In genomic region chr2:197891897-197892442, GRCh38 we compare ENCODE assay signal across 20 cellular contexts.
DNase-seq lines count a peak whose midpoint lies in the region; ATAC-seq lines count a peak whose summit lies in the region.
"Had no signal": no experiment of that assay in that cellular context is flagged by ENCODE, and none has a peak within 500 bp of the region (broad histone marks: within the 10 kb centered on the region; RNA-seq: fewer than 3 reads in every experiment).

No MANE protein-coding gene starts in this region.

- H3K9me3 Mint-ChIP-seq in activated CD4-positive, alpha-beta T cell treated with anti-CD3 and anti-CD28 coated beads for 36 hours (ENCODE audit: low read depth): no peaks in the 10 kb centered on the region
- no peaks in the 10 kb centered on the region for H3K9me3 Mint-ChIP-seq in stimulated activated naive CD8-positive, alpha-beta T cell treated with anti-CD3 and anti-CD28 coated beads, Interleukin-15, Interleukin-2, amounts not matched to agents 100 ng/mL and 50 ng/mL, for 24 hours
- no peaks in the 10 kb centered on the region for H3K9me3 Mint-ChIP-seq in effector memory CD8-positive, alpha-beta T cell
- no peaks in the 10 kb centered on the region for H3K9me3 Mint-ChIP-seq in activated T-helper 2 cell treated with anti-CD3 and anti-CD28 coated beads, Interferon-gamma antibody, Interleukin-2, Interleukin-4, amounts not matched to agents 10 μg/mL and 5 μg/mL and 100 μg/mL, durations not matched to agents 14 hours and 24 hours and 36 hours

- H3K4me1 Mint-ChIP-seq in activated CD4-positive, alpha-beta T cell treated with anti-CD3 and anti-CD28 coated beads for 36 hours: peaks cover 67% of the 10 kb centered on the region
- H3K4me1 Mint-ChIP-seq in stimulated activated naive CD8-positive, alpha-beta T cell treated with anti-CD3 and anti-CD28 coated beads, Interleukin-15, Interleukin-2, amounts not matched to agents 100 ng/mL and 50 ng/mL, for 24 hours (ENCODE audit: low read depth): peaks cover 60% of the 10 kb centered on the region
- peaks cover 0 to 13% of the 10 kb centered on the region in 2 donors for H3K4me1 Mint-ChIP-seq in effector memory CD8-positive, alpha-beta T cell (ENCODE audit: low read depth in 2 of 2)
- H3K4me1 Mint-ChIP-seq in activated T-helper 2 cell treated with anti-CD3 and anti-CD28 coated beads, Interferon-gamma antibody, Interleukin-2, Interleukin-4, amounts not matched to agents 10 μg/mL and 5 μg/mL and 100 μg/mL, durations not matched to agents 14 hours and 24 hours and 36 hours (ENCODE audit: low read depth): peaks cover 41% of the 10 kb centered on the region
- H3K4me1 Mint-ChIP-seq: B cell had no signal

- H3K4me3 Mint-ChIP-seq in activated CD4-positive, alpha-beta T cell treated with anti-CD3 and anti-CD28 coated beads for 36 hours: peak overlapping the region; percentile 56
- H3K4me3 Mint-ChIP-seq in stimulated activated naive CD8-positive, alpha-beta T cell treated with anti-CD3 and anti-CD28 coated beads, Interleukin-15, Interleukin-2, amounts not matched to agents 100 ng/mL and 50 ng/mL, for 24 hours: peak overlapping the region; percentile 52
- H3K4me3 Mint-ChIP-seq in effector memory CD8-positive, alpha-beta T cell: peak overlapping the region in 1 of 2 donors; percentile 63
- H3K4me3 Mint-ChIP-seq in activated T-helper 2 cell treated with anti-CD3 and anti-CD28 coated beads, Interferon-gamma antibody, Interleukin-2, Interleukin-4, amounts not matched to agents 10 μg/mL and 5 μg/mL and 100 μg/mL, durations not matched to agents 14 hours and 24 hours and 36 hours (ENCODE audit: low read depth): no peak overlapping the region
- H3K4me3 Mint-ChIP-seq: B cell had no signal

- no peaks in the 10 kb centered on the region for H3K27me3 Mint-ChIP-seq in activated CD4-positive, alpha-beta T cell treated with anti-CD3 and anti-CD28 coated beads for 36 hours
- H3K27me3 Mint-ChIP-seq in stimulated activated naive CD8-positive, alpha-beta T cell treated with anti-CD3 and anti-CD28 coated beads, Interleukin-15, Interleukin-2, amounts not matched to agents 100 ng/mL and 50 ng/mL, for 24 hours: no peaks in the 10 kb centered on the region
- H3K27me3 Mint-ChIP-seq in effector memory CD8-positive, alpha-beta T cell: no peaks in the 10 kb centered on the region
- H3K27me3 Mint-ChIP-seq in activated T-helper 2 cell treated with anti-CD3 and anti-CD28 coated beads, Interferon-gamma antibody, Interleukin-2, Interleukin-4, amounts not matched to agents 10 μg/mL and 5 μg/mL and 100 μg/mL, durations not matched to agents 14 hours and 24 hours and 36 hours (ENCODE audit: low read depth): peaks cover 2% of the 10 kb centered on the region
- H3K27me3 Mint-ChIP-seq: B cell had no signal

- CTCF ChIA-PET in activated CD4-positive, alpha-beta T cell treated with anti-CD3 and anti-CD28 coated beads for 36 hours (lab: Charles Lee): interaction anchor here (0.5 to 1.9 kb wide), 10 partner anchors 13 to 186 kb away, joined by 3 to 8 read pairs (median 3); no protein-coding TSS in a partner anchor

- POLR2A ChIA-PET in activated CD4-positive, alpha-beta T cell treated with anti-CD3 and anti-CD28 coated beads for 36 hours (lab: Charles Lee): no interaction called here

- no peaks in the 10 kb centered on the region for H3K36me3 Mint-ChIP-seq in activated CD4-positive, alpha-beta T cell treated with anti-CD3 and anti-CD28 coated beads for 36 hours (ENCODE audit: low read depth)
- no peaks in the 10 kb centered on the region for H3K36me3 Mint-ChIP-seq in stimulated activated naive CD8-positive, alpha-beta T cell treated with anti-CD3 and anti-CD28 coated beads, Interleukin-15, Interleukin-2, amounts not matched to agents 100 ng/mL and 50 ng/mL, for 24 hours (ENCODE audit: low read depth)
- H3K36me3 Mint-ChIP-seq in effector memory CD8-positive, alpha-beta T cell (ENCODE audit: insufficient read depth): no peaks in the 10 kb centered on the region
- no peaks in the 10 kb centered on the region for H3K36me3 Mint-ChIP-seq in activated T-helper 2 cell treated with anti-CD3 and anti-CD28 coated beads, Interferon-gamma antibody, Interleukin-2, Interleukin-4, amounts not matched to agents 10 μg/mL and 5 μg/mL and 100 μg/mL, durations not matched to agents 14 hours and 24 hours and 36 hours (ENCODE audit: low read depth)

- no peak for DNase-seq in activated CD4-positive, alpha-beta T cell treated with anti-CD3 and anti-CD28 coated beads for 36 hours
- no peak for DNase-seq in activated CD4-positive, alpha-beta T cell treated with anti-CD3 and anti-CD28 coated beads, Interleukin-2, amount 50 U/mL, for 1 hour
- DNase-seq in stimulated activated naive CD8-positive, alpha-beta T cell treated with anti-CD3 and anti-CD28 coated beads, Interleukin-15, Interleukin-2, amounts not matched to agents 100 U/mL and 50 U/mL, for 24 hours: no peak
- no peak for DNase-seq in effector memory CD8-positive, alpha-beta T cell
- DNase-seq in GF-D8 (lab: John Stamatoyannopoulos, UW): no peak
- DNase-seq in stimulated activated naive CD4-positive, alpha-beta T cell treated with Interleukin-2 at 50 U/mL for 16 hours (lab: John Stamatoyannopoulos, UW): no peak
- no peak for DNase-seq in activated T-helper 2 cell treated with anti-CD3 and anti-CD28 coated beads, Interferon-gamma antibody, Interleukin-2, Interleukin-4, amounts not matched to agents 10 μg/mL and 5 μg/mL and 100 μg/mL, durations not matched to agents 14 hours and 24 hours and 36 hours (ENCODE audit: low spot score)
- DNase-seq: activated gamma-delta T cell; Calu3; EL; H7; KBM-7; midbrain; NCI-H1694 treated with DMSO at 0.1 percent for 48 hours; PC-3; SJCRH30; stimulated activated CD4-positive, alpha-beta T cell treated with anti-CD3 and anti-CD28 coated beads, Interleukin-4, amount 100 ng/mL, for 1 hour had no signal

- ATAC-seq in activated CD4-positive, alpha-beta T cell treated with anti-CD3 and anti-CD28 coated beads for 36 hours: no peak
- ATAC-seq in stimulated activated naive CD8-positive, alpha-beta T cell treated with anti-CD3 and anti-CD28 coated beads, Interleukin-15, Interleukin-2, amounts not matched to agents 100 U/mL and 50 U/mL, for 24 hours: no peak
- peak; percentile 75 for ATAC-seq in effector memory CD8-positive, alpha-beta T cell (replicated peaks)
- ATAC-seq: left lobe of liver, PC-3 had no signal

- H3K27ac Mint-ChIP-seq in activated CD4-positive, alpha-beta T cell treated with anti-CD3 and anti-CD28 coated beads for 36 hours: peak overlapping the region; percentile 70
- peak overlapping the region; percentile 69 for H3K27ac Mint-ChIP-seq in stimulated activated naive CD8-positive, alpha-beta T cell treated with anti-CD3 and anti-CD28 coated beads, Interleukin-15, Interleukin-2, amounts not matched to agents 100 ng/mL and 50 ng/mL, for 24 hours
- H3K27ac Mint-ChIP-seq in effector memory CD8-positive, alpha-beta T cell: peak overlapping the region in 1 of 2 donors; percentile 89
- no peak overlapping the region for H3K27ac Mint-ChIP-seq in activated T-helper 2 cell treated with anti-CD3 and anti-CD28 coated beads, Interferon-gamma antibody, Interleukin-2, Interleukin-4, amounts not matched to agents 10 μg/mL and 5 μg/mL and 100 μg/mL, durations not matched to agents 14 hours and 24 hours and 36 hours
- H3K27ac Mint-ChIP-seq: B cell had no signal

- intact Hi-C loops in activated CD4-positive, alpha-beta T cell treated with anti-CD3 and anti-CD28 coated beads for 36 hours (cut with DNase I, micrococcal nuclease): loop anchor here (5.0 kb wide), 1 partner anchor 40 kb away; no protein-coding TSS in a partner anchor
- intact Hi-C loops in activated T-helper 2 cell treated with anti-CD3 and anti-CD28 coated beads, Interferon-gamma antibody, Interleukin-2, Interleukin-4, amounts not matched to agents 10 μg/mL and 5 μg/mL and 100 μg/mL, durations not matched to agents 14 hours and 24 hours and 36 hours (cut with micrococcal nuclease): no loop called here
